Comparison of ENCODE assay signal across 17 cellular contexts in genomic region chr2:152051373-152051893, GRCh38. TPM values are rescaled to one million over a fixed set of nuclear protein-coding genes. Genes with fewer than 3 reads are reported as not detected.
DNase-seq lines count a peak whose midpoint lies in the region; ATAC-seq and TF ChIP-seq lines count a peak whose summit lies in the region.
"Had no signal": no experiment of that assay in that cellular context is flagged by ENCODE, and none has a peak within 500 bp of the region (broad histone marks: within the 10 kb centered on the region; RNA-seq: fewer than 3 reads in every experiment).

No MANE protein-coding gene starts in this region.

- H3K9me3 ChIP-seq in GM23248 (ENCODE audit: low read depth) = no peaks in the 10 kb centered on the region
- H3K9me3 ChIP-seq: tibial nerve had no signal

- WGBS in GM23248 (ENCODE audit: low coverage in 1 of 2, low lambda C conversion rate in 2 of 2, missing lambda C conversion rate in 2 of 2), 2 experiments = 83 to 87% methylated on average over 4 of the region's 4 CpGs

- no peaks in the 10 kb centered on the region for H4K20me1 ChIP-seq in GM23248 (ENCODE audit: insufficient read depth)

- no peaks in the 10 kb centered on the region for H3K9me2 ChIP-seq in GM23248 (ENCODE audit: insufficient read depth)

- H3K9ac ChIP-seq in GM23248 = no peak overlapping the region

- in situ Hi-C loops in GM23248 (cut with MboI) = no loop called here

- H3K36me3 ChIP-seq in GM23248 (ENCODE audit: low read depth) = no peaks in the 10 kb centered on the region
- H3K36me3 ChIP-seq: tibial nerve had no signal

- no peak overlapping the region for H2AFZ ChIP-seq in GM23248

- no peak for TF ChIP-seq CTCF in GM12865 (IDR thresholded peaks at IDR 0.05; ENCODE audit: insufficient read depth, low read depth, low read length, missing control alignments)

- H3K4me2 ChIP-seq in GM23248 (ENCODE audit: unreplicated experiment) = no peak overlapping the region

- peaks cover 11% of the 10 kb centered on the region for H3K4me1 ChIP-seq in GM23248 (ENCODE audit: insufficient read depth)
- H3K4me1 ChIP-seq: Caco-2, tibial nerve had no signal

- H3K4me3 ChIP-seq in GM12865 (ENCODE audit: low read depth, low read length) (no peak overlapping the region), GM23248 (no peak overlapping the region)
- H3K4me3 ChIP-seq: tibial nerve had no signal

- H3K79me2 ChIP-seq in GM23248 (ENCODE audit: insufficient read depth) = no peaks in the 10 kb centered on the region

- peak; percentile 47 for ATAC-seq in GM19438 (IDR thresholded peaks at IDR 0.05; ENCODE audit: low read depth, unreplicated experiment)
- ATAC-seq in HG02678 (IDR thresholded peaks at IDR 0.05; ENCODE audit: unreplicated experiment) = peak; percentile 44
- no peak for ATAC-seq in HG02840 (IDR thresholded peaks at IDR 0.05; ENCODE audit: low FRiP score, unreplicated experiment)
- ATAC-seq: sciatic nerve had no signal

- peaks cover 79% of the 10 kb centered on the region for H3K27me3 ChIP-seq in GM23248 (replicated peaks; ENCODE audit: insufficient read depth)
- H3K27me3 ChIP-seq: tibial nerve had no signal

- H3K27ac ChIP-seq in GM23248 = no peak overlapping the region
- H3K27ac ChIP-seq: tibial nerve had no signal

- DNase-seq in GM12865 (ENCODE audit: low read depth) (peak; percentile 73), NOMO-1 (lab: John Stamatoyannopoulos, UW; ENCODE audit: unreplicated experiment in 2 of 2) (peak; percentile 10 to 64), glomerular visceral epithelial cell (ENCODE audit: extremely low spot score) (no peak), GM23248 (no peak), midbrain (lab: John Stamatoyannopoulos, UW) (no peak)
- DNase-seq: Caco-2; effector memory CD4-positive, alpha-beta T cell; H9; hypothalamus; NCI-H2081; NCI-H69; stimulated activated CD4-positive, alpha-beta T cell treated with anti-CD3 and anti-CD28 coated beads, Interleukin-4, amount 100 ng/mL, for 24 hours had no signal

- peaks cover 15% of the 10 kb centered on the region; the same call in 1 of the 2 replicates for H3F3A ChIP-seq in GM23248 (ENCODE audit: insufficient read depth)

RNA-seq across cellular contexts. Expression of gene CACNB4, which starts 47.4 kb away (rescaled TPM):
- 0.11 TPM in 1 of 2 replicates, not detected in the other for total RNA-seq in GM23248 (2014; rRNA removed; shearing (Covaris generic))
- polyA plus RNA-seq in GM23248 (2016; fragmentation: Nextera tagmentation; extraction: Ambion mirVana) = 0.05 TPM in 1 of 2 replicates, not detected in the other

Comparison
In these comparisons a context has a peak if more than half of its experiments do, and no peak if none do; other contexts are left out.
1. DNase-seq: peak in GM12865 (single experiment) and NOMO-1 (2 of 2); none in glomerular visceral epithelial cell (single experiment), GM23248 (single experiment) and midbrain (single experiment).